ENCODE assay signal across 14 cellular contexts in genomic region chr5:97095318-97095732, GRCh38. TPM values are rescaled to one million over a fixed set of nuclear protein-coding genes. Genes with fewer than 3 reads are reported as not detected.
A peak's percentile ranks its signal among the peaks of the same experiment; 100 is the strongest.
DNase-seq lines count a peak whose midpoint lies in the region; ATAC-seq and TF ChIP-seq lines count a peak whose summit lies in the region.
"Had no signal": no experiment of that assay in that cellular context is flagged by ENCODE, and none has a peak within 500 bp of the region (broad histone marks: within the 10 kb centered on the region; RNA-seq: fewer than 3 reads in every experiment).

No MANE protein-coding gene starts in this region.

- H3K9me3 Mint-ChIP-seq in endodermal cell = no peaks in the 10 kb centered on the region
- H3K9me3 Mint-ChIP-seq: IgD-negative memory B cell had no signal

- no peaks in the 10 kb centered on the region for H3K9me3 ChIP-seq in endodermal cell (ENCODE audit: control insufficient read depth, low read length)
- H3K9me3 ChIP-seq: psoas muscle, uterus had no signal

- no peaks in the 10 kb centered on the region for H3K36me3 ChIP-seq in endodermal cell (ENCODE audit: control insufficient read depth, insufficient read depth, low read length)
- H3K36me3 ChIP-seq: uterus had no signal

- peak; percentile 53 for ATAC-seq in GM18511 (IDR thresholded peaks at IDR 0.05; ENCODE audit: unreplicated experiment)
- ATAC-seq in GM19438 (IDR thresholded peaks at IDR 0.05; ENCODE audit: low read depth, unreplicated experiment) = peak; percentile 50
- ATAC-seq in HG02884 (IDR thresholded peaks at IDR 0.05; ENCODE audit: unreplicated experiment) = peak; percentile 39
- peak; percentile 33 for ATAC-seq in HG03571 (IDR thresholded peaks at IDR 0.05; ENCODE audit: unreplicated experiment)
- ATAC-seq: left lobe of liver, psoas muscle had no signal

- H3K27me3 Mint-ChIP-seq in endodermal cell (ENCODE audit: insufficient read depth) = no peaks in the 10 kb centered on the region

- peaks cover 14% of the 10 kb centered on the region for H3K4me1 ChIP-seq in endodermal cell (ENCODE audit: control insufficient read depth, insufficient read depth, low read length)
- H3K4me1 ChIP-seq: psoas muscle, uterus had no signal

- H3K36me3 Mint-ChIP-seq in endodermal cell (ENCODE audit: low read depth) = no peaks in the 10 kb centered on the region
- H3K36me3 Mint-ChIP-seq: IgD-negative memory B cell had no signal

- H3K9ac ChIP-seq in endodermal cell (ENCODE audit: extremely low read depth, low read length, poor library complexity, severe bottlenecking) = no peak overlapping the region

- no peak overlapping the region for H3K27ac ChIP-seq in endodermal cell (ENCODE audit: low read depth, low read length)
- H3K27ac ChIP-seq: psoas muscle, uterus had no signal

- intact Hi-C loops in lower leg skin (cut with DNase I; ENCODE audit: low total_unique reads) = no loop called here
- intact Hi-C loops in posterior cingulate gyrus (cut with DNase I) = no loop called here

- no peak overlapping the region for H3K27ac Mint-ChIP-seq in endodermal cell
- H3K27ac Mint-ChIP-seq: IgD-negative memory B cell had no signal

- whole genome bisulfite sequencing in endodermal cell (ENCODE audit: insufficient coverage in 1 of 2, insufficient read length in 1 of 2), 2 experiments = 100% methylated on average over 1 of the region's 1 CpG; no CpG with 5 or more reads in 1 of the 2 experiments
- 81 to 91% methylated on average over 1 of the region's 1 CpG for WGBS in lower leg skin, 2 donors

- no peak for TF ChIP-seq CTCF in endodermal cell (conservative IDR thresholded peaks at IDR 0.05)
- no peak for TF ChIP-seq CTCF in GM20000 (IDR thresholded peaks at IDR 0.05; ENCODE audit: extremely low read depth, missing control alignments)
- TF ChIP-seq CTCF in lower leg skin (IDR thresholded peaks at IDR 0.05) = no peak

- H3K4me3 ChIP-seq in endodermal cell (ENCODE audit: low read length) (no peak overlapping the region), lower leg skin (ENCODE audit: low read depth, poor library complexity, severe bottlenecking) (no peak overlapping the region)
- H3K4me3 ChIP-seq: psoas muscle, uterus had no signal

- no peak overlapping the region for H3K4me3 Mint-ChIP-seq in endodermal cell
- H3K4me3 Mint-ChIP-seq: IgD-negative memory B cell had no signal

- no peak for TF ChIP-seq POLR2A in lower leg skin (IDR thresholded peaks at IDR 0.05)

- H3K4me1 Mint-ChIP-seq in endodermal cell = peaks cover 22% of the 10 kb centered on the region

- H3K27me3 ChIP-seq in endodermal cell (ENCODE audit: control insufficient read depth, insufficient read depth, low read length, poor library complexity, severe bottlenecking) = no peaks in the 10 kb centered on the region
- H3K27me3 ChIP-seq: uterus had no signal

- DNase-seq in endodermal cell (no peak), GM20000 (ENCODE audit: low spot score) (no peak), lower leg skin (ENCODE audit: low spot score in 2 of 2) (no peak), posterior cingulate gyrus (no peak)
- DNase-seq: caudate nucleus, NCI-H510A, psoas muscle, uterus had no signal

RNA-seq across cellular contexts. Expression of gene LIX1, which starts 47.1 kb away (rescaled TPM):
- total RNA-seq in endodermal cell (under 1 TPM; 0.09 to 0.15 TPM), lower leg skin (under 1 TPM in 1 of 4 donors, not detected in 3; 0.19 TPM)
- 19.4 TPM for polyA plus RNA-seq in endodermal cell (2013, experiment 1 of 2)
- 16.8 TPM for polyA plus RNA-seq in endodermal cell (2013, experiment 2 of 2)
- total RNA-seq: left lobe of liver, psoas muscle had no signal
